In genomic region chr15:22262613-22263020, GRCh38 we compare ENCODE assay signal across 12 cellular contexts.
DNase-seq lines count a peak whose midpoint lies in the region; ATAC-seq, FAIRE-seq and TF ChIP-seq lines count a peak whose summit lies in the region.
"Had no signal": no experiment of that assay in that cellular context is flagged by ENCODE, and none has a peak within 500 bp of the region (broad histone marks: within the 10 kb centered on the region; RNA-seq: fewer than 3 reads in every experiment).

No MANE protein-coding gene starts in this region.

- H3K36me3 Mint-ChIP-seq in activated naive CD4-positive, alpha-beta T cell treated with anti-CD3 and anti-CD28 coated beads for 36 hours (ENCODE audit: low read depth) = no peaks in the 10 kb centered on the region
- no peaks in the 10 kb centered on the region for H3K36me3 Mint-ChIP-seq in activated naive CD4-positive, alpha-beta T cell treated with anti-CD3 and anti-CD28 coated beads, Interleukin-2, amount 10 ng/mL, durations not matched to agents 7 days and 5 days

- no peak overlapping the region for H2AFZ ChIP-seq in HepG2 (ENCODE audit: low read length)

- H3K4me3 ChIP-seq in HepG2 (replicated peaks in 1 of 3; ENCODE audit: insufficient read depth in 1 of 3, low read depth in 2 of 3, low read length in 3 of 3) (no peak overlapping the region), upper lobe of right lung (no peak overlapping the region)
- H3K4me3 ChIP-seq: ovary, tibial artery had no signal

- intact Hi-C loops in activated naive CD4-positive, alpha-beta T cell treated with anti-CD3 and anti-CD28 coated beads for 36 hours (cut with micrococcal nuclease) = no loop called here
- intact Hi-C loops in HepG2 (cut with micrococcal nuclease; ENCODE audit: unreplicated experiment) = no loop called here
- intact Hi-C loops in upper lobe of right lung (cut with DNase I) = no loop called here

- POLR2A ChIA-PET in HepG2 (lab: Yijun Ruan, JAX) = no interaction called here

- H3K9me3 Mint-ChIP-seq in activated naive CD4-positive, alpha-beta T cell treated with anti-CD3 and anti-CD28 coated beads for 36 hours = no peaks in the 10 kb centered on the region
- no peaks in the 10 kb centered on the region for H3K9me3 Mint-ChIP-seq in activated naive CD4-positive, alpha-beta T cell treated with anti-CD3 and anti-CD28 coated beads, Interleukin-2, amount 10 ng/mL, durations not matched to agents 7 days and 5 days
- H3K9me3 Mint-ChIP-seq: activated B cell treated with CpG ODN at 0.5 μM for 24 hours had no signal

- H3K27ac Mint-ChIP-seq in activated naive CD4-positive, alpha-beta T cell treated with anti-CD3 and anti-CD28 coated beads for 36 hours = no peak overlapping the region
- no peak overlapping the region for H3K27ac Mint-ChIP-seq in activated naive CD4-positive, alpha-beta T cell treated with anti-CD3 and anti-CD28 coated beads, Interleukin-2, amount 10 ng/mL, durations not matched to agents 7 days and 5 days
- H3K27ac Mint-ChIP-seq: activated B cell treated with CpG ODN at 0.5 μM for 24 hours had no signal

- TF ChIP-seq RAD21 in HepG2 (CRISPR knock-in tag; IDR thresholded peaks at IDR 0.05) = no peak

- TF ChIP-seq CTCF in HepG2 (CRISPR knock-in tag; IDR thresholded peaks at IDR 0.05) = no peak
- TF ChIP-seq CTCF in upper lobe of right lung (IDR thresholded peaks at IDR 0.05) = no peak

- peaks cover 3% of the 10 kb centered on the region for H3K27me3 Mint-ChIP-seq in activated naive CD4-positive, alpha-beta T cell treated with anti-CD3 and anti-CD28 coated beads for 36 hours (ENCODE audit: low read depth)
- peaks cover 10% of the 10 kb centered on the region for H3K27me3 Mint-ChIP-seq in activated naive CD4-positive, alpha-beta T cell treated with anti-CD3 and anti-CD28 coated beads, Interleukin-2, amount 10 ng/mL, durations not matched to agents 7 days and 5 days
- H3K27me3 Mint-ChIP-seq: activated B cell treated with CpG ODN at 0.5 μM for 24 hours had no signal

- H3K27me3 ChIP-seq in HepG2 (ENCODE audit: control insufficient read depth in 1 of 2, insufficient read depth in 2 of 2, low read length in 2 of 2) (no peaks in the 10 kb centered on the region; a peak in 1 of 5 replicates), upper lobe of right lung (no peaks in the 10 kb centered on the region)
- H3K27me3 ChIP-seq: ovary, tibial artery had no signal

- H3K9me3 ChIP-seq in HepG2 (ENCODE audit: low read length) = no peaks in the 10 kb centered on the region
- H3K9me3 ChIP-seq in upper lobe of right lung = no peaks in the 10 kb centered on the region
- H3K9me3 ChIP-seq: ovary had no signal

- H3K79me2 ChIP-seq in HepG2 (ENCODE audit: insufficient read depth, low read length) = no peaks in the 10 kb centered on the region

- in situ Hi-C loops in HepG2 (cut with HindIII; ENCODE audit: extremely low pct_ligation_motif_present, low pct_unique_long_range_greater_than_20kb) = no loop called here

- H3K4me3 Mint-ChIP-seq in activated naive CD4-positive, alpha-beta T cell treated with anti-CD3 and anti-CD28 coated beads for 36 hours = no peak overlapping the region
- no peak overlapping the region for H3K4me3 Mint-ChIP-seq in activated naive CD4-positive, alpha-beta T cell treated with anti-CD3 and anti-CD28 coated beads, Interleukin-2, amount 10 ng/mL, durations not matched to agents 7 days and 5 days
- H3K4me3 Mint-ChIP-seq: activated B cell treated with CpG ODN at 0.5 μM for 24 hours had no signal

- H3K4me1 ChIP-seq in HepG2 (ENCODE audit: insufficient read depth, low read length) = no peaks in the 10 kb centered on the region
- H3K4me1 ChIP-seq in upper lobe of right lung = no peaks in the 10 kb centered on the region
- H3K4me1 ChIP-seq: tibial artery had no signal

- no peaks in the 10 kb centered on the region for H3K36me3 ChIP-seq in HepG2 (replicated peaks in 1 of 2; ENCODE audit: control insufficient read depth in 1 of 2, insufficient read depth in 2 of 2, low read length in 2 of 2)
- no peaks in the 10 kb centered on the region for H3K36me3 ChIP-seq in upper lobe of right lung
- H3K36me3 ChIP-seq: ovary, tibial artery had no signal

- H3K4me2 ChIP-seq in HepG2 (ENCODE audit: low read depth, low read length) = no peak overlapping the region

- FAIRE-seq in HepG2 (lab: Jason Lieb, UNC) = peak; percentile 74
- FAIRE-seq in H54 (lab: Jason Lieb, UNC) = no peak

- TF ChIP-seq POLR2A in HepG2 (IDR thresholded peaks at IDR 0.05; ENCODE audit: insufficient read depth in 1 of 2, low read depth in 2 of 2, low read length in 2 of 2) (no peak), H54 (IDR thresholded peaks at IDR 0.05; ENCODE audit: low read depth, low read length) (no peak)

- H4K20me1 ChIP-seq in HepG2 (ENCODE audit: insufficient read depth, low read length) = no peaks in the 10 kb centered on the region

- ATAC-seq in HepG2 (no peak), upper lobe of right lung (peak; percentile 85)

- peaks cover 18% of the 10 kb centered on the region for H3K4me1 Mint-ChIP-seq in activated naive CD4-positive, alpha-beta T cell treated with anti-CD3 and anti-CD28 coated beads for 36 hours (ENCODE audit: low read depth)
- H3K4me1 Mint-ChIP-seq in activated naive CD4-positive, alpha-beta T cell treated with anti-CD3 and anti-CD28 coated beads, Interleukin-2, amount 10 ng/mL, durations not matched to agents 7 days and 5 days = peaks cover 22% of the 10 kb centered on the region
- H3K4me1 Mint-ChIP-seq: activated B cell treated with CpG ODN at 0.5 μM for 24 hours had no signal

- BruUV-seq in HepG2 (replicated peaks; lab: Mats Ljungman, UMichigan) = no TSS peak

- WGBS in HepG2 (ENCODE audit: low lambda C conversion rate) = 29% methylated on average over 12 of the region's 13 CpGs

- no peak overlapping the region for H3K9ac ChIP-seq in HepG2 (ENCODE audit: insufficient read depth, low read depth, low read length)

- H3K27ac ChIP-seq in HepG2 (ENCODE audit: extremely low read length, insufficient read depth, low read length) (no peak overlapping the region), upper lobe of right lung (no peak overlapping the region), caudate nucleus (ENCODE audit: low read depth, low read length) (no peak overlapping the region)
- H3K27ac ChIP-seq: ovary, tibial artery had no signal

- CTCF ChIA-PET in activated naive CD4-positive, alpha-beta T cell treated with anti-CD3 and anti-CD28 coated beads for 36 hours (lab: Charles Lee) = no interaction called here
- CTCF ChIA-PET in activated naive CD4-positive, alpha-beta T cell treated with anti-CD3 and anti-CD28 coated beads, Interleukin-2, amount 10 ng/mL, durations not matched to agents 7 days and 5 days (lab: Charles Lee) = no interaction called here
- CTCF ChIA-PET in HepG2 (lab: Yijun Ruan, JAX; ENCODE audit: low intra/inter-chr PET ratio, low total read pairs) = no interaction called here

- TF ChIP-seq EP300 in HepG2 (IDR thresholded peaks at IDR 0.05; ENCODE audit: low read depth in 2 of 2, low read length in 2 of 2) (no peak), HepG2 (CRISPR knock-in tag; IDR thresholded peaks at IDR 0.05; ENCODE audit: borderline replicate concordance) (no peak)

- DNase-seq in activated naive CD4-positive, alpha-beta T cell treated with anti-CD3 and anti-CD28 coated beads for 36 hours = peak; percentile 32
- DNase-seq in activated naive CD4-positive, alpha-beta T cell treated with anti-CD3 and anti-CD28 coated beads, Interleukin-2, amount 10 ng/mL, durations not matched to agents 7 days and 5 days = no peak
- peak; percentile 71 for DNase-seq in activated CD8-positive, alpha-beta memory T cell treated with anti-CD3 and anti-CD28 coated beads, Interleukin-2, amount 50 U/mL, for 48 hours
- DNase-seq in HepG2 (ENCODE audit: low spot score) = no peak
- peak; percentile 84 for DNase-seq in upper lobe of right lung
- DNase-seq in caudate nucleus (lab: John Stamatoyannopoulos, UW) = no peak
- DNase-seq in H54 (ENCODE audit: insufficient read length, low spot score) = no peak
- DNase-seq in activated CD4-positive, CD25-positive, alpha-beta regulatory T cell (lab: John Stamatoyannopoulos, UW) = no peak
- DNase-seq: activated B cell treated with CpG ODN at 0.5 μM for 24 hours, NCI-H2227 treated with DMSO at 0.1 percent for 48 hours had no signal

TF ChIP-seq in HepG2, 621 proteins besides CTCF, POLR2A, EP300 and RAD21:
- TF ChIP-seq MIXL1 (CRISPR knock-in tag; IDR thresholded peaks at IDR 0.05) (no peak), YY1 (IDR thresholded peaks at IDR 0.05; ENCODE audit: insufficient read depth, insufficient replicate concordance, low read depth, low read length) (no peak), GABPB1 (CRISPR knock-in tag; IDR thresholded peaks at IDR 0.05) (peak; percentile 31; the same call in 1 of the 2 replicates), ZNF335 (CRISPR knock-in tag; IDR thresholded peaks at IDR 0.05) (no peak), ZNF570 (CRISPR knock-in tag; IDR thresholded peaks at IDR 0.05; ENCODE audit: borderline replicate concordance) (no peak), ZNF513 (CRISPR knock-in tag; conservative IDR thresholded peaks at IDR 0.05) (no peak), KLF15 (CRISPR knock-in tag; IDR thresholded peaks at IDR 0.05; ENCODE audit: borderline replicate concordance) (no peak), CEBPB (IDR thresholded peaks at IDR 0.05; ENCODE audit: borderline replicate concordance, low read depth, low read length) (peak; percentile 73; the same call in 1 of the 2 replicates)

Comparison
In these comparisons a context has a peak if more than half of its experiments do, and no peak if none do; other contexts are left out.
1. DNase-seq: peak in activated naive CD4-positive, alpha-beta T cell treated with anti-CD3 and anti-CD28 coated beads for 36 hours (single experiment), activated CD8-positive, alpha-beta memory T cell treated with anti-CD3 and anti-CD28 coated beads, Interleukin-2, amount 50 U/mL, for 48 hours (single experiment) and upper lobe of right lung (single experiment); none in activated naive CD4-positive, alpha-beta T cell treated with anti-CD3 and anti-CD28 coated beads, Interleukin-2, amount 10 ng/mL, durations not matched to agents 7 days and 5 days (single experiment), HepG2 (single experiment), caudate nucleus (0 of 61), H54 (single experiment) and activated CD4-positive, CD25-positive, alpha-beta regulatory T cell (0 of 4).